ENCODE assay signal across 17 cellular contexts in genomic region chr6:157599191-157599590, GRCh38.
DNase-seq lines count a peak whose midpoint lies in the region; ATAC-seq, FAIRE-seq and TF ChIP-seq lines count a peak whose summit lies in the region.
"Had no signal": no experiment of that assay in that cellular context is flagged by ENCODE, and none has a peak within 500 bp of the region (broad histone marks: within the 10 kb centered on the region; RNA-seq: fewer than 3 reads in every experiment).

No MANE protein-coding gene starts in this region.

- TF ChIP-seq CTCF in GM13977 (IDR thresholded peaks at IDR 0.05; ENCODE audit: extremely low read depth, insufficient read depth, missing control alignments) = no peak
- no peak for TF ChIP-seq CTCF in bronchial epithelial cell (IDR thresholded peaks at IDR 0.05; ENCODE audit: insufficient read depth, low read length, severe bottlenecking)

- ATAC-seq in HG03108 (IDR thresholded peaks at IDR 0.05; ENCODE audit: unreplicated experiment) = peak; percentile 46
- peak in 1 of 2 donors; percentile 36 for ATAC-seq in stimulated activated naive B cell treated with anti-CD40 and anti-IgM and Interleukin-4, amounts not matched to agents 10 μg/mL and 1 μg/mL and 100 μg/mL, for 72 hours (replicated peaks)
- ATAC-seq in activated CD4-positive, alpha-beta T cell treated with anti-CD3 and anti-CD28 coated beads for 36 hours = no peak
- ATAC-seq: Right ventricle myocardium inferior had no signal

- H3K4me3 ChIP-seq in bronchial epithelial cell (ENCODE audit: low read depth, low read length) = no peak overlapping the region
- H3K4me3 ChIP-seq: Peyer's patch had no signal

- H3K4me3 Mint-ChIP-seq in stimulated activated naive B cell treated with anti-CD40 and anti-IgM and Interleukin-4, amounts not matched to agents 10 μg/mL and 1 μg/mL and 100 μg/mL, for 72 hours = no peak overlapping the region
- no peak overlapping the region for H3K4me3 Mint-ChIP-seq in activated CD4-positive, alpha-beta T cell treated with anti-CD3 and anti-CD28 coated beads for 36 hours
- H3K4me3 Mint-ChIP-seq: CD4-positive, alpha-beta T cell had no signal

- H3K9me3 Mint-ChIP-seq in stimulated activated naive B cell treated with anti-CD40 and anti-IgM and Interleukin-4, amounts not matched to agents 10 μg/mL and 1 μg/mL and 100 μg/mL, for 72 hours = no peaks in the 10 kb centered on the region
- no peaks in the 10 kb centered on the region for H3K9me3 Mint-ChIP-seq in activated CD4-positive, alpha-beta T cell treated with anti-CD3 and anti-CD28 coated beads for 36 hours (ENCODE audit: low read depth)
- H3K9me3 Mint-ChIP-seq: CD4-positive, alpha-beta T cell had no signal

- peak overlapping the region; percentile 51 for H3K27ac Mint-ChIP-seq in stimulated activated naive B cell treated with anti-CD40 and anti-IgM and Interleukin-4, amounts not matched to agents 10 μg/mL and 1 μg/mL and 100 μg/mL, for 72 hours
- no peak overlapping the region for H3K27ac Mint-ChIP-seq in activated CD4-positive, alpha-beta T cell treated with anti-CD3 and anti-CD28 coated beads for 36 hours
- H3K27ac Mint-ChIP-seq: CD4-positive, alpha-beta T cell had no signal

- CTCF ChIA-PET in activated CD4-positive, alpha-beta T cell treated with anti-CD3 and anti-CD28 coated beads for 36 hours (lab: Charles Lee) = no interaction called here

- no peaks in the 10 kb centered on the region for H3K36me3 ChIP-seq in bronchial epithelial cell (ENCODE audit: control insufficient read depth, insufficient read depth, low read length)
- H3K36me3 ChIP-seq: BE2C, Peyer's patch had no signal

- peaks cover 39% of the 10 kb centered on the region in 2 donors for H3K4me1 Mint-ChIP-seq in stimulated activated naive B cell treated with anti-CD40 and anti-IgM and Interleukin-4, amounts not matched to agents 10 μg/mL and 1 μg/mL and 100 μg/mL, for 72 hours
- no peaks in the 10 kb centered on the region for H3K4me1 Mint-ChIP-seq in activated CD4-positive, alpha-beta T cell treated with anti-CD3 and anti-CD28 coated beads for 36 hours

- POLR2A ChIA-PET in activated CD4-positive, alpha-beta T cell treated with anti-CD3 and anti-CD28 coated beads for 36 hours (lab: Charles Lee) = no interaction called here

- H3K36me3 Mint-ChIP-seq in stimulated activated naive B cell treated with anti-CD40 and anti-IgM and Interleukin-4, amounts not matched to agents 10 μg/mL and 1 μg/mL and 100 μg/mL, for 72 hours = peaks cover 6 to 38% of the 10 kb centered on the region in 2 donors
- no peaks in the 10 kb centered on the region for H3K36me3 Mint-ChIP-seq in activated CD4-positive, alpha-beta T cell treated with anti-CD3 and anti-CD28 coated beads for 36 hours (ENCODE audit: low read depth)

- DNase-seq in GM13977 (ENCODE audit: low spot score) (peak; percentile 43), bronchial epithelial cell (ENCODE audit: low read depth) (no peak), SKM-1 (lab: John Stamatoyannopoulos, UW; ENCODE audit: unreplicated experiment) (no peak), NCI-H345 (lab: John Stamatoyannopoulos, UW) (no peak)
- DNase-seq in stimulated activated naive B cell treated with anti-CD40 and anti-IgM and Interleukin-4, amounts not matched to agents 10 μg/mL and 1 μg/mL and 100 μg/mL, for 72 hours = no peak
- DNase-seq in activated CD4-positive, alpha-beta T cell treated with anti-CD3 and anti-CD28 coated beads for 36 hours = no peak
- DNase-seq: BE2C; CD4-positive, alpha-beta T cell; DMS53; H7; KBM-7; NCI-H1436; NCI-H2081; NCI-H524 treated with DMSO at 0.1 percent for 48 hours had no signal

- H3K27me3 ChIP-seq in bronchial epithelial cell (ENCODE audit: control insufficient read depth, insufficient read depth, low read length) = no peaks in the 10 kb centered on the region
- H3K27me3 ChIP-seq: BE2C, Peyer's patch had no signal

- intact Hi-C loops in activated CD4-positive, alpha-beta T cell treated with anti-CD3 and anti-CD28 coated beads for 36 hours (cut with DNase I, micrococcal nuclease) = no loop called here

- no peaks in the 10 kb centered on the region for H3K27me3 Mint-ChIP-seq in stimulated activated naive B cell treated with anti-CD40 and anti-IgM and Interleukin-4, amounts not matched to agents 10 μg/mL and 1 μg/mL and 100 μg/mL, for 72 hours
- no peaks in the 10 kb centered on the region for H3K27me3 Mint-ChIP-seq in activated CD4-positive, alpha-beta T cell treated with anti-CD3 and anti-CD28 coated beads for 36 hours
- H3K27me3 Mint-ChIP-seq: CD4-positive, alpha-beta T cell had no signal

- in situ Hi-C loops in GM13977 (cut with MboI; ENCODE audit: low pct_unique_long_range_greater_than_20kb, low sequenced_read_pairs, unreplicated experiment) = no loop called here

- FAIRE-seq in bronchial epithelial cell (lab: Jason Lieb, UNC) = peak; percentile 32
